In the genomic region with DNA sequence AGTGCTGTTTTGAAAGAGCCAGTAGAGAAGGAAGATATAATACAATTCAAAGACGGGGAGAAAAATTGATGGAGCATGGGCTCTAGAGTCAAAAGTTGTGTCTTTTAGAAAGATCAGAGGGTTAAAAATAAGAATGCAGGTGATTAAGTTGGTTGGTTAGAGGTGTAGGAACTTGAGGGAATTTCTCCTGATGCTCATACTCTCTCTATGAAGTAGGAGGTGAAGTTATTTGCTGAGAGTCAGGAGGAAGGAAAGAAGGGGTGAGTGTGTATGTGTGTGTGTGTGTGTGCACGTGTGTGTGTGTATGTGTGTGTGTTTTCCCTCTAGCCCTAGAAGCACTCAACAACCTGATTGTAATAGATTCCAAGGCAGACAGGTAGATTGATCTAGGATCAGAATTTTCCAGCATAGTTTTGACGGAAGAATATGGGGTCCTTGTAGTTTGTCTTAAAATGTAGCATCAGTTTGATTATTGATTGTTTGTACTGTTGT, we compare ENCODE assay signal across 1 cellular context.
TF ChIP-seq lines count a peak whose summit lies in the region.

No MANE protein-coding gene starts in this region.

TF ChIP-seq in endothelial cell of umbilical vein, 7 proteins besides CTCF, POLR2A, EP300 and RAD21 (continued from another document):
- TF ChIP-seq MYC (IDR thresholded peaks at IDR 0.05; ENCODE audit: low read depth, low read length) (no peak), FOS (IDR thresholded peaks at IDR 0.05; ENCODE audit: borderline replicate concordance, insufficient read depth, low read length) (no peak), POLR2AphosphoS5 (IDR thresholded peaks at IDR 0.05; ENCODE audit: insufficient read depth, low read depth, low read length) (no peak), JUN (IDR thresholded peaks at IDR 0.05; ENCODE audit: borderline replicate concordance, insufficient read depth, insufficient read length, low read depth) (no peak), GATA2 (IDR thresholded peaks at IDR 0.05; ENCODE audit: insufficient read depth, insufficient read length, low read depth, low read length) (no peak)
- TF ChIP-seq, protein P1, sequence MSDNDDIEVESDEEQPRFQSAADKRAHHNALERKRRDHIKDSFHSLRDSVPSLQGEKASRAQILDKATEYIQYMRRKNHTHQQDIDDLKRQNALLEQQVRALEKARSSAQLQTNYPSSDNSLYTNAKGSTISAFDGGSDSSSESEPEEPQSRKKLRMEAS (IDR thresholded peaks at IDR 0.05; ENCODE audit: insufficient read depth, insufficient read length), result no peak
TF ChIP-seq in endothelial cell of umbilical vein: peak in this region for 0.
